In the genomic region with DNA sequence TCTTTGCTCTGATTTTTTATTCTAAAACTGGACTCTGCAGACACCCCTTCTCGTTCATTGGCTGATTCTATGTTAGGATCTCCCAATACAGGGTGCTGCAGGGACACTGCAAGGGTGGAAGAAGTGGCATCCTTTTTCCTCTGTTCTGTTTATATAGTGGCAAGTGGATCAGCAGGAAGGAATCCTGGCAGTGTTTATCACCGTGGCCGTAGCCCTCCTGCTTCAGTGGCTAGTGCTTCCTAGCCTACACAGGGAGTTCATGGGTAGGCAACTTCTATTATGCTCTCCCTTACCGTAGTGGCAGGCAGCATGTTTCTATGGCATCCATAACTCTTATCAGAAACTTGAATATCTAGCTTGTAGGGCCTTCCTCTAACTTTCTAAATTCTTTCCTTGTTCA, we compare ENCODE assay signal across 30 cellular contexts.
"Had no signal": no experiment of that assay in that cellular context is flagged by ENCODE, and none has a peak within 500 bp of the region (broad histone marks: within the 10 kb centered on the region; RNA-seq: fewer than 3 reads in every experiment).

No MANE protein-coding gene starts in this region.

- H3K27me3 ChIP-seq: ascending aorta, body of pancreas, MG63, Peyer's patch had no signal

- H3K4me1 Mint-ChIP-seq: central memory CD8-positive, alpha-beta T cell had no signal

- H3K27ac Mint-ChIP-seq: activated CD8-positive, alpha-beta memory T cell treated with anti-CD3 and anti-CD28 coated beads, Interleukin-2, amount 10 ng/mL, durations not matched to agents 7 days and 5 days; activated naive CD4-positive, alpha-beta T cell treated with anti-CD3 and anti-CD28 coated beads, Interleukin-2, amount 50 U/mL, for 72 hours; activated naive CD8-positive, alpha-beta T cell treated with anti-CD3 and anti-CD28 coated beads, Interleukin-2, amount 50 U/mL, for 24 hours; T-helper 1 cell treated with Interleukin-12 subunit alpha and Interleukin-12 subunit beta and Interleukin-4 antibody, amounts not matched to agents 30 μg/mL and 1 μg/mL, for 36 hours; WTC11 had no signal

- H3K4me1 ChIP-seq: body of pancreas, Peyer's patch had no signal

- H3K9me3 ChIP-seq: ascending aorta, body of pancreas, MG63, Peyer's patch had no signal

- H3K9me3 Mint-ChIP-seq: activated naive CD8-positive, alpha-beta T cell treated with anti-CD3 and anti-CD28 coated beads, Interleukin-2, amount 50 U/mL, for 24 hours; activated T-cell treated with anti-CD3 and anti-CD28 coated beads, Interleukin-2, amount 50 U/mL, for 4 hours; central memory CD8-positive, alpha-beta T cell had no signal

- H3K4me3 Mint-ChIP-seq: activated CD8-positive, alpha-beta memory T cell treated with anti-CD3 and anti-CD28 coated beads, Interleukin-2, amount 10 ng/mL, durations not matched to agents 7 days and 5 days; activated naive CD8-positive, alpha-beta T cell treated with anti-CD3 and anti-CD28 coated beads, Interleukin-2, amount 50 U/mL, for 24 hours; activated T-cell treated with anti-CD3 and anti-CD28 coated beads, Interleukin-2, amount 50 U/mL, for 4 hours; central memory CD8-positive, alpha-beta T cell; T-helper 1 cell treated with Interleukin-12 subunit alpha and Interleukin-12 subunit beta and Interleukin-4 antibody, amounts not matched to agents 30 μg/mL and 1 μg/mL, for 36 hours; WTC11 had no signal

- H3K36me3 ChIP-seq: ascending aorta, MG63, Peyer's patch had no signal

- DNase-seq: activated CD4-positive, alpha-beta T cell treated with anti-CD3 and anti-CD28 coated beads for 48 hours; activated CD4-positive, alpha-beta T cell treated with anti-CD3 and anti-CD28 coated beads, Interleukin-2, amount 50 U/mL, for 48 hours; activated CD4-positive, CD25-positive, alpha-beta regulatory T cell treated with anti-CD3 and anti-CD28 coated beads, Interleukin-2, amount 50 U/mL, for 72 hours; activated CD8-positive, alpha-beta memory T cell treated with anti-CD3 and anti-CD28 coated beads, Interleukin-2, amount 10 ng/mL, durations not matched to agents 7 days and 5 days; activated effector memory CD4-positive, alpha-beta T cell treated with anti-CD3 and anti-CD28 coated beads, Interleukin-2, amount 50 U/mL, for 16 hours; activated naive CD4-positive, alpha-beta T cell treated with Interleukin-2 at 50 U/mL for 16 hours; activated naive CD8-positive, alpha-beta T cell treated with anti-CD3 and anti-CD28 coated beads, Interleukin-2, amount 50 U/mL, for 24 hours; activated T-cell treated with anti-CD3 and anti-CD28 coated beads, Interleukin-2, amount 50 U/mL, for 4 hours; amniotic stem cell; body of pancreas; MG63; MV-4-11; NCI-H1092 treated with DMSO at 0.1 percent for 48 hours; NCI-H1417 treated with DMSO at 0.1 percent for 48 hours; NCI-H1694; NCI-H2029; NCI-H2107; NCI-H2171 treated with DMSO at 0.1 percent for 48 hours; NCI-H226; NCI-H526; NCI-H82; NK-92 treated with Interleukin-12 subunit alpha and Interleukin-12 subunit beta, amount 100 ng/mL, for 24 hours; Peyer's patch; SHP77 had no signal

- H3K27ac ChIP-seq: ascending aorta, body of pancreas, Peyer's patch, RWPE1 had no signal

- H3K4me3 ChIP-seq: ascending aorta, body of pancreas, MG63, Peyer's patch had no signal
